ENCODE assay signal across 13 cellular contexts in genomic region chr11:88179966-88180629, GRCh38. TPM values are rescaled to one million over a fixed set of nuclear protein-coding genes. Genes with fewer than 3 reads are reported as not detected.
DNase-seq lines count a peak whose midpoint lies in the region; ATAC-seq and TF ChIP-seq lines count a peak whose summit lies in the region.
"Had no signal": no experiment of that assay in that cellular context is flagged by ENCODE, and none has a peak within 500 bp of the region (broad histone marks: within the 10 kb centered on the region; RNA-seq: fewer than 3 reads in every experiment).

No MANE protein-coding gene starts in this region.

- H3K4me3 ChIP-seq in suprapubic skin (no peak overlapping the region), aorta (ENCODE audit: low read length in 2 of 2) (no peak overlapping the region)
- H3K4me3 ChIP-seq: psoas muscle had no signal

- no peaks in the 10 kb centered on the region for H3K9me3 Mint-ChIP-seq in activated T-cell treated with anti-CD3 and anti-CD28 coated beads, Interleukin-2, amount 50 U/mL, for 24 hours
- H3K9me3 Mint-ChIP-seq in activated T-cell treated with anti-CD3 and anti-CD28 coated beads, Interleukin-2, amount 50 U/mL, for 4 hours: no peaks in the 10 kb centered on the region
- H3K9me3 Mint-ChIP-seq: activated CD4-positive, alpha-beta T cell treated with anti-CD3 and anti-CD28 coated beads, Interleukin-2, amount 10 ng/mL, durations not matched to agents 7 days and 5 days; activated naive CD4-positive, alpha-beta T cell treated with anti-CD3 and anti-CD28 coated beads, Interleukin-2, amount 50 U/mL, for 24 hours; memory B cell had no signal

- no peak for ATAC-seq in activated T-cell treated with anti-CD3 and anti-CD28 coated beads, Interleukin-2, amount 50 U/mL, for 4 hours
- ATAC-seq in HG03175 (IDR thresholded peaks at IDR 0.05; ENCODE audit: unreplicated experiment) (peak; percentile 35), aorta (ENCODE audit: low FRiP score) (no peak), left ventricle myocardium superior (no peak)
- ATAC-seq: psoas muscle had no signal

- peaks cover 42% of the 10 kb centered on the region for H3K4me1 Mint-ChIP-seq in activated T-cell treated with anti-CD3 and anti-CD28 coated beads, Interleukin-2, amount 50 U/mL, for 24 hours (ENCODE audit: low read depth)
- H3K4me1 Mint-ChIP-seq in activated T-cell treated with anti-CD3 and anti-CD28 coated beads, Interleukin-2, amount 50 U/mL, for 4 hours (ENCODE audit: low read depth): peaks cover 11% of the 10 kb centered on the region

- TF ChIP-seq CTCF in suprapubic skin (IDR thresholded peaks at IDR 0.05): no peak
- TF ChIP-seq CTCF in GM20000 (IDR thresholded peaks at IDR 0.05; ENCODE audit: extremely low read depth, missing control alignments): no peak

- DNase-seq in activated T-cell treated with anti-CD3 and anti-CD28 coated beads, Interleukin-2, amount 50 U/mL, for 24 hours: no peak
- DNase-seq in activated T-cell treated with anti-CD3 and anti-CD28 coated beads, Interleukin-2, amount 50 U/mL, for 4 hours: no peak
- DNase-seq in epithelial cell of prostate (ENCODE audit: low read depth, low spot score): peak; percentile 70
- DNase-seq in suprapubic skin (ENCODE audit: low spot score in 2 of 2): no peak
- DNase-seq in GM20000 (ENCODE audit: low spot score): no peak
- DNase-seq in aorta: no peak
- DNase-seq in left ventricle myocardium superior: no peak
- DNase-seq: activated CD4-positive, alpha-beta T cell treated with anti-CD3 and anti-CD28 coated beads, Interleukin-2, amount 10 ng/mL, durations not matched to agents 7 days and 5 days; NCI-H1436; psoas muscle had no signal

- H3K9me3 ChIP-seq in suprapubic skin (no peaks in the 10 kb centered on the region), aorta (ENCODE audit: control insufficient read depth, low read length) (no peaks in the 10 kb centered on the region)
- H3K9me3 ChIP-seq: psoas muscle had no signal

- H3K36me3 Mint-ChIP-seq in activated T-cell treated with anti-CD3 and anti-CD28 coated beads, Interleukin-2, amount 50 U/mL, for 24 hours (ENCODE audit: low read depth): no peaks in the 10 kb centered on the region
- no peaks in the 10 kb centered on the region for H3K36me3 Mint-ChIP-seq in activated T-cell treated with anti-CD3 and anti-CD28 coated beads, Interleukin-2, amount 50 U/mL, for 4 hours (ENCODE audit: insufficient read depth)
- H3K36me3 Mint-ChIP-seq: activated naive CD4-positive, alpha-beta T cell treated with anti-CD3 and anti-CD28 coated beads, Interleukin-2, amount 50 U/mL, for 24 hours; memory B cell had no signal

- peaks cover 48% of the 10 kb centered on the region for H3K27me3 Mint-ChIP-seq in activated T-cell treated with anti-CD3 and anti-CD28 coated beads, Interleukin-2, amount 50 U/mL, for 24 hours
- peaks cover 5% of the 10 kb centered on the region for H3K27me3 Mint-ChIP-seq in activated T-cell treated with anti-CD3 and anti-CD28 coated beads, Interleukin-2, amount 50 U/mL, for 4 hours (ENCODE audit: low read depth)
- H3K27me3 Mint-ChIP-seq: activated naive CD4-positive, alpha-beta T cell treated with anti-CD3 and anti-CD28 coated beads, Interleukin-2, amount 50 U/mL, for 24 hours had no signal

- peak overlapping the region; percentile 78 for H3K27ac Mint-ChIP-seq in activated T-cell treated with anti-CD3 and anti-CD28 coated beads, Interleukin-2, amount 50 U/mL, for 24 hours
- H3K27ac Mint-ChIP-seq: activated naive CD4-positive, alpha-beta T cell treated with anti-CD3 and anti-CD28 coated beads, Interleukin-2, amount 50 U/mL, for 24 hours; memory B cell had no signal

- TF ChIP-seq EP300 in suprapubic skin (IDR thresholded peaks at IDR 0.05): no peak

- H3K27me3 ChIP-seq in suprapubic skin (no peaks in the 10 kb centered on the region), aorta (ENCODE audit: control insufficient read depth in 1 of 2, insufficient read depth in 2 of 2, low read length in 1 of 2) (no peaks in the 10 kb centered on the region)

- H3K27ac ChIP-seq in epithelial cell of prostate (peak overlapping the region; percentile 99), suprapubic skin (peak overlapping the region; percentile 52), aorta (ENCODE audit: low read depth in 1 of 2, low read length in 2 of 2) (no peak overlapping the region)
- H3K27ac ChIP-seq: psoas muscle had no signal

- intact Hi-C loops in aorta (cut with DNase I): no loop called here
- intact Hi-C loops in left ventricle myocardium superior (cut with micrococcal nuclease): no loop called here

- WGBS in suprapubic skin: 63% methylated on average over 3 of the region's 3 CpGs
- 50 to 61% methylated on average over 3 of the region's 3 CpGs for whole genome bisulfite sequencing in aorta, 2 donors

- H3K4me1 ChIP-seq in suprapubic skin (peaks cover 52% of the 10 kb centered on the region), aorta (ENCODE audit: control insufficient read depth in 1 of 2, insufficient read depth in 2 of 2, low read length in 2 of 2) (no peaks in the 10 kb centered on the region)
- H3K4me1 ChIP-seq: psoas muscle had no signal

- no peaks in the 10 kb centered on the region for H3K36me3 ChIP-seq in suprapubic skin
- H3K36me3 ChIP-seq in aorta (ENCODE audit: control insufficient read depth in 1 of 2, insufficient read depth in 2 of 2, low read length in 1 of 2): no peaks in the 10 kb centered on the region

- H3K4me3 Mint-ChIP-seq in activated T-cell treated with anti-CD3 and anti-CD28 coated beads, Interleukin-2, amount 50 U/mL, for 24 hours: no peak overlapping the region
- H3K4me3 Mint-ChIP-seq in activated T-cell treated with anti-CD3 and anti-CD28 coated beads, Interleukin-2, amount 50 U/mL, for 4 hours: no peak overlapping the region
- H3K4me3 Mint-ChIP-seq: activated CD4-positive, alpha-beta T cell treated with anti-CD3 and anti-CD28 coated beads, Interleukin-2, amount 10 ng/mL, durations not matched to agents 7 days and 5 days; activated naive CD4-positive, alpha-beta T cell treated with anti-CD3 and anti-CD28 coated beads, Interleukin-2, amount 50 U/mL, for 24 hours; memory B cell had no signal

- TF ChIP-seq POLR2A in suprapubic skin (IDR thresholded peaks at IDR 0.05): no peak

RNA-seq across cellular contexts. Expression of gene RAB38, which starts 4.9 kb away (rescaled TPM):
- 1 to 10 TPM in 2 of 3 donors, under 1 TPM in 1; 0.92 to 2.8 (median 1.9) TPM for total RNA-seq in activated T-cell treated with anti-CD3 and anti-CD28 coated beads, Interleukin-2, amount 50 U/mL, for 4 hours
- total RNA-seq in suprapubic skin (10 to 100 TPM; 27.8 to 76.6 (median 48.9) TPM), aorta (1 to 10 TPM; 3.9 to 5.1 TPM), left ventricle myocardium superior (0.94 TPM)
- 1 to 10 TPM; 2.0 to 2.1 TPM for polyA plus RNA-seq in aorta

Comparison
In these comparisons a context has a peak if more than half of its experiments do, and no peak if none do; other contexts are left out.
1. H3K27ac ChIP-seq: peak in epithelial cell of prostate (single experiment) and suprapubic skin (single experiment); none in aorta (0 of 2).
2. RNA of gene RAB38, which starts 4.9 kb away (total RNA-seq): 27.8 to 76.6 TPM in suprapubic skin; 3.9 to 5.1 TPM in aorta, 0.92 to 2.8 TPM in activated T-cell treated with anti-CD3 and anti-CD28 coated beads, Interleukin-2, amount 50 U/mL, for 4 hours and 0.94 TPM in left ventricle myocardium superior (single experiment); every median in the first group is over 4 times any median in the second.